8 cellular contexts compared by ENCODE assay signal in genomic region chr2:204325468-204325867, GRCh38.
DNase-seq lines count a peak whose midpoint lies in the region; ATAC-seq and TF ChIP-seq lines count a peak whose summit lies in the region.

No MANE protein-coding gene starts in this region.

- CTCF ChIA-PET in A673 (lab: Charles Lee), result no interaction called here

- no peak overlapping the region for H3K4me3 ChIP-seq in A673 (ENCODE audit: low read depth, low read length, poor library complexity, severe bottlenecking)
- no peak overlapping the region for H3K4me3 ChIP-seq in body of pancreas

- no peaks in the 10 kb centered on the region for H3K27me3 ChIP-seq in A673 (replicated peaks; ENCODE audit: insufficient read depth, low read depth, low read length, poor library complexity)
- H3K27me3 ChIP-seq in body of pancreas, result no peaks in the 10 kb centered on the region

- no TSS peak for BruUV-seq in A673 (replicated peaks; lab: Mats Ljungman, UMichigan)

- ATAC-seq in GM18508 (IDR thresholded peaks at IDR 0.05; ENCODE audit: insufficient read depth, unreplicated experiment), result peak; percentile 89
- peak; percentile 78 for ATAC-seq in HG02970 (IDR thresholded peaks at IDR 0.05; ENCODE audit: low FRiP score, unreplicated experiment)
- peak; percentile 82 for ATAC-seq in body of pancreas

- TF ChIP-seq POLR2A in body of pancreas (IDR thresholded peaks at IDR 0.05), result no peak

- no peak overlapping the region for H3K27ac ChIP-seq in A673 (ENCODE audit: low read depth, low read length, poor library complexity, severe bottlenecking)
- H3K27ac ChIP-seq in body of pancreas, result no peak overlapping the region

- POLR2A ChIA-PET in A673 (lab: Charles Lee; ENCODE audit: low non-redundant PET), result no interaction called here

- DNase-seq in A673 (ENCODE audit: low spot score) (peak; percentile 85), NCI-H1930 (lab: John Stamatoyannopoulos, UW) (peak; percentile 48 to 72), T-helper 9 cell (peak; percentile 30), body of pancreas (peak; percentile 61 to 76 (median 72)), iPS-NIHi11 (ENCODE audit: low spot score) (peak; percentile 72)
- DNase-seq in stimulated activated CD4-positive, alpha-beta T cell treated with anti-CD3 and anti-CD28 coated beads, Interleukin-12 subunit alpha, Interleukin-12 subunit beta, amount 100 ng/mL, for 4 hours, result peak; percentile 31

- H3K9me3 ChIP-seq in A673 (ENCODE audit: low read depth, low read length, poor library complexity, severe bottlenecking) (no peaks in the 10 kb centered on the region), body of pancreas (no peaks in the 10 kb centered on the region)

- intact Hi-C loops in A673 (cut with micrococcal nuclease; ENCODE audit: unreplicated experiment), result loop anchor here (1.0 to 10.0 kb wide), 12 partner anchors 65 to 1602 kb away; partner anchors contain the start of genes NRP2 and PARD3B
- intact Hi-C loops in body of pancreas (cut with DNase I), result loop anchor here (10.0 kb wide), 2 partner anchors 369 to 1359 kb away; partner anchors contain the start of gene NRP2

- peak; percentile 86 for TF ChIP-seq CTCF in A673 (conservative IDR thresholded peaks at IDR 0.05; ENCODE audit: low read depth, low read length)
- peak; percentile 73 to 94 (median 91) for TF ChIP-seq CTCF in body of pancreas (IDR thresholded peaks at IDR 0.05)

- H3K4me1 ChIP-seq in A673 (ENCODE audit: insufficient read depth, low read length, poor library complexity, severe bottlenecking) (peaks cover 22% of the 10 kb centered on the region), body of pancreas (no peaks in the 10 kb centered on the region)

- WGBS in body of pancreas, 2 donors, result 14 to 16% methylated on average over 7 of the region's 7 CpGs

- H3K36me3 ChIP-seq in A673 (ENCODE audit: insufficient read depth, low read length, poor library complexity, severe bottlenecking) (no peaks in the 10 kb centered on the region), body of pancreas (replicated peaks in 1 of 2; ENCODE audit: insufficient read depth in 1 of 2, low read depth in 2 of 2) (no peaks in the 10 kb centered on the region)

Comparison
In these comparisons a context has a peak if more than half of its experiments do, and no peak if none do; other contexts are left out.
1. DNase-seq: peak in every context shown above with its lines; median percentile 85 in A673; 72 in body of pancreas; 72 in iPS-NIHi11; 60 in NCI-H1930; 31 in stimulated activated CD4-positive, alpha-beta T cell treated with anti-CD3 and anti-CD28 coated beads, Interleukin-12 subunit alpha, Interleukin-12 subunit beta, amount 100 ng/mL, for 4 hours; 30 in T-helper 9 cell.